In the genomic region with DNA sequence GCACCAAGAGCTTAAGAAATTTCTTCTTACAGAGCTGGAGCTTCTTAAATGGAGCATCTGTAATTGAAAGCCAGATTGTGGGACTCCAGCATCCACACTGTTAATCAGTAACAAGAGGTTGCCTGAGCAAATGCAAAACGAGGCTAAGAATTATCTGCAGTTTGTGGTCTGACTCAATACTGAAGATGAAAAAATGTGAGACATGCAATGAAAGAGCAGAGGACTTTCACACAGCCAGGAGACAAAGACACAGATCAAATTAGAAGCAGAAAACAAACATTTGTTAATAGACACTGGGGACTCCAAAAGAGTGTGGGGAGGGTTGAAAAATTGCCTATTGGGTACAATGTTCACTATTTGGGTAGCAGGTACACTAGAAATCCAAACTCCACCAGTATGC, we compare ENCODE assay signal across 12 cellular contexts.
A peak's percentile ranks its signal among the peaks of the same experiment; 100 is the strongest.
DNase-seq lines count a peak whose midpoint lies in the region; ATAC-seq and TF ChIP-seq lines count a peak whose summit lies in the region.
"Had no signal": no experiment of that assay in that cellular context is flagged by ENCODE, and none has a peak within 500 bp of the region (broad histone marks: within the 10 kb centered on the region; RNA-seq: fewer than 3 reads in every experiment).

No MANE protein-coding gene starts in this region.

- TF ChIP-seq POLR2A in GM19099 (IDR thresholded peaks at IDR 0.05; ENCODE audit: extremely low read depth, insufficient read length, low read depth): peak; percentile 39

- H3K4me3 ChIP-seq in OCI-LY3 (ENCODE audit: low read length): peak overlapping the region; percentile 26
- H3K4me3 ChIP-seq in WERI-Rb-1 (ENCODE audit: low read depth, low read length): no peak overlapping the region
- H3K4me3 ChIP-seq: tibial nerve had no signal

- ATAC-seq in HG02852 (IDR thresholded peaks at IDR 0.05; ENCODE audit: unreplicated experiment): peak; percentile 76
- ATAC-seq: HCT116 had no signal

- DNase-seq in Caki2 (ENCODE audit: low read depth) (peak; percentile 42), SIG-M5 (lab: John Stamatoyannopoulos, UW) (no peak), NCI-H2196 treated with DMSO at 0.1 percent for 48 hours (lab: John Stamatoyannopoulos, UW; ENCODE audit: unreplicated experiment) (no peak), DMS79 treated with DMSO at 0.1 percent for 48 hours (lab: John Stamatoyannopoulos, UW) (no peak), WERI-Rb-1 (no peak)
- DNase-seq: NCI-H1436 had no signal

- H3K36me3 ChIP-seq in OCI-LY3 (replicated peaks; ENCODE audit: low read depth, low read length) (no peaks in the 10 kb centered on the region), WERI-Rb-1 (no peaks in the 10 kb centered on the region)
- H3K36me3 ChIP-seq: tibial nerve had no signal

- H3K79me2 ChIP-seq in OCI-LY3 (ENCODE audit: low read length): no peaks in the 10 kb centered on the region

- peaks cover 30% of the 10 kb centered on the region for H3K4me1 ChIP-seq in OCI-LY3 (ENCODE audit: low read length)
- H3K4me1 ChIP-seq: tibial nerve had no signal

- H3K9me3 ChIP-seq in OCI-LY3 (ENCODE audit: insufficient read depth, low read length) (no peaks in the 10 kb centered on the region), WERI-Rb-1 (ENCODE audit: severe bottlenecking) (no peaks in the 10 kb centered on the region)
- H3K9me3 ChIP-seq: tibial nerve had no signal

- H2AFZ ChIP-seq in OCI-LY3 (ENCODE audit: low read depth, low read length): no peak overlapping the region

- peak overlapping the region; percentile 74 for H3K4me2 ChIP-seq in OCI-LY3 (ENCODE audit: low read length)

- no peak overlapping the region for H3K9ac ChIP-seq in OCI-LY3 (ENCODE audit: low read length)

- peak overlapping the region; percentile 45; the same call in 1 of the 2 replicates for H3K27ac ChIP-seq in OCI-LY3 (ENCODE audit: low read length)
- no peak overlapping the region for H3K27ac ChIP-seq in WERI-Rb-1
- H3K27ac ChIP-seq: epithelial cell of prostate, tibial nerve had no signal

- no peak for TF ChIP-seq CTCF in OCI-LY3 (IDR thresholded peaks at IDR 0.05; ENCODE audit: low read depth, low read length)
- no peak for TF ChIP-seq CTCF in WERI-Rb-1 (IDR thresholded peaks at IDR 0.05; ENCODE audit: low read depth, low read length)

- H3K27me3 ChIP-seq in OCI-LY3 (ENCODE audit: low read depth, low read length) (no peaks in the 10 kb centered on the region), WERI-Rb-1 (ENCODE audit: insufficient read depth, low read depth, severe bottlenecking) (no peaks in the 10 kb centered on the region)
- H3K27me3 ChIP-seq: tibial nerve had no signal

- H4K20me1 ChIP-seq in OCI-LY3 (ENCODE audit: insufficient read depth, low read length): no peaks in the 10 kb centered on the region

- in situ Hi-C loops in Caki2 (cut with HindIII; ENCODE audit: low pct_unique_long_range_greater_than_20kb, low sequenced_read_pairs): no loop called here
